Comparison of ENCODE assay signal across 10 cellular contexts in genomic region chr17:27323538-27324212, GRCh38. TPM values are rescaled to one million over a fixed set of nuclear protein-coding genes. Genes with fewer than 3 reads are reported as not detected.
A peak's percentile ranks its signal among the peaks of the same experiment; 100 is the strongest.
DNase-seq lines count a peak whose midpoint lies in the region; ATAC-seq and TF ChIP-seq lines count a peak whose summit lies in the region.
"Had no signal": no experiment of that assay in that cellular context is flagged by ENCODE, and none has a peak within 500 bp of the region (broad histone marks: within the 10 kb centered on the region; RNA-seq: fewer than 3 reads in every experiment).

No MANE protein-coding gene starts in this region.

- no peaks in the 10 kb centered on the region for H3K9me3 Mint-ChIP-seq in activated naive CD8-positive, alpha-beta T cell treated with anti-CD3 and anti-CD28 coated beads, Interleukin-2, amount 50 U/mL, for 24 hours
- H3K9me3 Mint-ChIP-seq: activated CD4-positive, alpha-beta T cell treated with anti-CD3 and anti-CD28 coated beads, Interleukin-2, amount 10 ng/mL, durations not matched to agents 24 days and 14 days had no signal

- H3K36me3 ChIP-seq in duodenal mucosa (ENCODE audit: control insufficient read depth in 1 of 2, insufficient read depth in 2 of 2, low read length in 2 of 2) (peaks cover 0 to 5% of the 10 kb centered on the region in 2 donors), mesenchymal stem cell (ENCODE audit: control insufficient read depth in 1 of 2, insufficient read depth in 2 of 2, low read depth in 1 of 2, low read length in 2 of 2) (peaks cover 4 to 7% of the 10 kb centered on the region in 2 experiments)

- no peak overlapping the region for H2BK15ac ChIP-seq in mesenchymal stem cell (ENCODE audit: low read depth, poor library complexity, severe bottlenecking)

- no peaks in the 10 kb centered on the region for H3K27me3 Mint-ChIP-seq in activated naive CD8-positive, alpha-beta T cell treated with anti-CD3 and anti-CD28 coated beads, Interleukin-2, amount 50 U/mL, for 24 hours

- H3K9me3 ChIP-seq in duodenal mucosa (ENCODE audit: control insufficient read depth in 1 of 2, low read length in 2 of 2) (no peaks in the 10 kb centered on the region), mesenchymal stem cell (ENCODE audit: control insufficient read depth, low read length) (no peaks in the 10 kb centered on the region)

- H2BK5ac ChIP-seq in mesenchymal stem cell (ENCODE audit: low read depth, low read length, poor library complexity, severe bottlenecking), result no peak overlapping the region

- H3K9ac ChIP-seq in duodenal mucosa (ENCODE audit: low read depth in 1 of 2, low read length in 2 of 2) (no peak overlapping the region), mesenchymal stem cell (ENCODE audit: low read length) (peak overlapping the region; percentile 36)

- H3K23ac ChIP-seq in mesenchymal stem cell (ENCODE audit: low read length in 2 of 2), result no peak overlapping the region

- H3K4me3 ChIP-seq in AG10803 (ENCODE audit: low read length), result no peak overlapping the region
- peak overlapping the region in 1 of 2 donors; percentile 38 for H3K4me3 ChIP-seq in duodenal mucosa (ENCODE audit: low read depth in 1 of 2, low read length in 2 of 2)
- peak overlapping the region in 1 of 2 experiments; percentile 18 for H3K4me3 ChIP-seq in mesenchymal stem cell (ENCODE audit: insufficient read depth in 1 of 2, low read depth in 1 of 2, low read length in 2 of 2)

- H2AK5ac ChIP-seq in mesenchymal stem cell (ENCODE audit: low read length, severe bottlenecking), result no peak overlapping the region

- H4K8ac ChIP-seq in mesenchymal stem cell (ENCODE audit: low read length), result peak overlapping the region; percentile 9

- 59% methylated on average over 7 of the region's 7 CpGs for WGBS in mesenchymal stem cell

- no peak overlapping the region for H3K27ac Mint-ChIP-seq in activated naive CD8-positive, alpha-beta T cell treated with anti-CD3 and anti-CD28 coated beads, Interleukin-2, amount 50 U/mL, for 24 hours
- H3K27ac Mint-ChIP-seq: activated CD4-positive, alpha-beta T cell treated with anti-CD3 and anti-CD28 coated beads, Interleukin-2, amount 10 ng/mL, durations not matched to agents 24 days and 14 days had no signal

- H3K4ac ChIP-seq in mesenchymal stem cell (ENCODE audit: low read depth in 1 of 2, low read length in 2 of 2), result peak overlapping the region in 1 of 2 experiments; percentile 57

- peak overlapping the region in 1 of 2 experiments; percentile 64 for H3K14ac ChIP-seq in mesenchymal stem cell (ENCODE audit: low read length in 2 of 2)

- H4K91ac ChIP-seq in mesenchymal stem cell (ENCODE audit: low read length), result no peak overlapping the region

- H2BK120ac ChIP-seq in mesenchymal stem cell (ENCODE audit: low read depth, low read length), result no peak overlapping the region

- no peak for TF ChIP-seq CTCF in AG10803 (conservative IDR thresholded peaks at IDR 0.05; ENCODE audit: low read length)

- H3K4me3 Mint-ChIP-seq in activated naive CD8-positive, alpha-beta T cell treated with anti-CD3 and anti-CD28 coated beads, Interleukin-2, amount 50 U/mL, for 24 hours, result no peak overlapping the region
- H3K4me3 Mint-ChIP-seq: activated CD4-positive, alpha-beta T cell treated with anti-CD3 and anti-CD28 coated beads, Interleukin-2, amount 10 ng/mL, durations not matched to agents 24 days and 14 days had no signal

- no peaks in the 10 kb centered on the region for H3K4me1 Mint-ChIP-seq in activated naive CD8-positive, alpha-beta T cell treated with anti-CD3 and anti-CD28 coated beads, Interleukin-2, amount 50 U/mL, for 24 hours

- H3K4me2 ChIP-seq in mesenchymal stem cell (ENCODE audit: low read length, poor library complexity, severe bottlenecking), result no peak overlapping the region

- peak overlapping the region; percentile 24 to 61 for H2BK12ac ChIP-seq in mesenchymal stem cell (ENCODE audit: low read length in 2 of 2)

- H3K36me3 Mint-ChIP-seq in activated naive CD8-positive, alpha-beta T cell treated with anti-CD3 and anti-CD28 coated beads, Interleukin-2, amount 50 U/mL, for 24 hours (ENCODE audit: low read depth), result no peaks in the 10 kb centered on the region

- no peaks in the 10 kb centered on the region for H3K27me3 ChIP-seq in duodenal mucosa (ENCODE audit: control insufficient read depth in 1 of 2, insufficient read depth in 2 of 2, low read length in 2 of 2)
- H3K27me3 ChIP-seq in mesenchymal stem cell (ENCODE audit: control insufficient read depth in 1 of 2, insufficient read depth in 1 of 2, low read length in 2 of 2), result no peaks in the 10 kb centered on the region

- H3K79me1 ChIP-seq in mesenchymal stem cell (replicated peaks; ENCODE audit: low read length, poor library complexity, severe bottlenecking), result no peaks in the 10 kb centered on the region

- H3K4me1 ChIP-seq in duodenal mucosa (ENCODE audit: control insufficient read depth in 1 of 2, insufficient read depth in 2 of 2, low read length in 2 of 2) (peaks cover 24 to 28% of the 10 kb centered on the region in 2 donors), mesenchymal stem cell (ENCODE audit: control insufficient read depth, insufficient read depth, low read depth, low read length) (peaks cover 7% of the 10 kb centered on the region)

- H2AFZ ChIP-seq in mesenchymal stem cell (ENCODE audit: low read depth, low read length), result peak overlapping the region; percentile 24

- no peak for ATAC-seq in activated naive CD8-positive, alpha-beta T cell treated with anti-CD3 and anti-CD28 coated beads, Interleukin-2, amount 50 U/mL, for 24 hours
- ATAC-seq in GM21786 (IDR thresholded peaks at IDR 0.05; ENCODE audit: unreplicated experiment), result no peak
- no peak for ATAC-seq in HG02610 (IDR thresholded peaks at IDR 0.05; ENCODE audit: unreplicated experiment)

- peak; percentile 62 for DNase-seq in AG10803 (ENCODE audit: low read depth)
- peak; percentile 71 for DNase-seq in LoVo (ENCODE audit: low spot score)
- peak; percentile 62 for DNase-seq in mesenchymal stem cell
- DNase-seq in activated naive CD8-positive, alpha-beta T cell treated with anti-CD3 and anti-CD28 coated beads, Interleukin-2, amount 50 U/mL, for 24 hours, result no peak
- DNase-seq in NCI-H345 (lab: John Stamatoyannopoulos, UW), result no peak
- DNase-seq: activated CD4-positive, alpha-beta T cell treated with anti-CD3 and anti-CD28 coated beads, Interleukin-2, amount 10 ng/mL, durations not matched to agents 24 days and 14 days; GDM1 had no signal

- H3K18ac ChIP-seq in mesenchymal stem cell (ENCODE audit: low read depth in 1 of 2, low read length in 2 of 2), result peak overlapping the region; percentile 30 to 41

- H3K27ac ChIP-seq in duodenal mucosa (ENCODE audit: low read depth, low read length), result peak overlapping the region; percentile 7
- H3K27ac ChIP-seq in mesenchymal stem cell (ENCODE audit: low read length, poor library complexity, severe bottlenecking), result no peak overlapping the region

RNA-seq across cellular contexts. Expression of gene WSB1, which starts 29.8 kb away (rescaled TPM):
- polyA plus RNA-seq in mesenchymal stem cell (2013, experiment 1 of 2), result 72.2 TPM
- polyA plus RNA-seq in mesenchymal stem cell (2013, experiment 2 of 2), result 74.8 TPM

Comparison
In these comparisons a context has a peak if more than half of its experiments do, and no peak if none do; other contexts are left out.
1. DNase-seq: peak in AG10803 (single experiment), LoVo (single experiment) and mesenchymal stem cell (single experiment); none in activated naive CD8-positive, alpha-beta T cell treated with anti-CD3 and anti-CD28 coated beads, Interleukin-2, amount 50 U/mL, for 24 hours (single experiment) and NCI-H345 (single experiment).